In genomic region chr16:87465306-87465705, GRCh38 we compare ENCODE assay signal across 8 cellular contexts. TPM values are rescaled to one million over a fixed set of nuclear protein-coding genes. Genes with fewer than 3 reads are reported as not detected.
DNase-seq lines count a peak whose midpoint lies in the region; ATAC-seq and TF ChIP-seq lines count a peak whose summit lies in the region.

No MANE protein-coding gene starts in this region.

- POLR2A ChIA-PET in activated B cell treated with CpG ODN at 0.5 μM for 24 hours (lab: Charles Lee), result interaction anchor here (0.6 to 0.9 kb wide), 2 partner anchors 34 to 81 kb away, joined by 3 read pairs; partner anchors contain the start of gene FBXO31

- TF ChIP-seq CTCF in HL-60 (IDR thresholded peaks at IDR 0.05; ENCODE audit: insufficient read depth, low read length) (no peak), activated B cell treated with CpG ODN at 0.5 μM for 24 hours (IDR thresholded peaks at IDR 0.05) (no peak), progenitor cell of endocrine pancreas (IDR thresholded peaks at IDR 0.05; ENCODE audit: unreplicated experiment) (no peak)

- in situ Hi-C loops in ACHN (cut with HindIII; ENCODE audit: low pct_ligation_motif_present, low pct_unique_long_range_greater_than_20kb, low sequenced_read_pairs), result no loop called here

- no peak for ATAC-seq in activated B cell treated with CpG ODN at 0.5 μM for 24 hours (ENCODE audit: low read depth)
- ATAC-seq in GM21423 (IDR thresholded peaks at IDR 0.05; ENCODE audit: unreplicated experiment), result no peak
- ATAC-seq in GM21360 (IDR thresholded peaks at IDR 0.05; ENCODE audit: unreplicated experiment), result no peak

- DNase-seq in ACHN (peak; percentile 44), HL-60 (ENCODE audit: low read depth in 1 of 2, low spot score in 1 of 2) (peak; percentile 53 to 75), activated B cell treated with CpG ODN at 0.5 μM for 24 hours (no peak), glomerular visceral epithelial cell (ENCODE audit: extremely low spot score) (peak; percentile 77), progenitor cell of endocrine pancreas (ENCODE audit: low spot score, unreplicated experiment) (no peak), globus pallidus (ENCODE audit: low spot score) (no peak)

- H3K4me3 Mint-ChIP-seq in activated B cell treated with CpG ODN at 0.5 μM for 24 hours (peak overlapping the region; percentile 56), progenitor cell of endocrine pancreas (ENCODE audit: low read depth) (peak overlapping the region; percentile 10)

- peak overlapping the region; percentile 83 for H3K27ac Mint-ChIP-seq in activated B cell treated with CpG ODN at 0.5 μM for 24 hours
- H3K27ac Mint-ChIP-seq in progenitor cell of endocrine pancreas, result no peak overlapping the region

- H3K27me3 Mint-ChIP-seq in activated B cell treated with CpG ODN at 0.5 μM for 24 hours, result peaks cover 12% of the 10 kb centered on the region
- no peaks in the 10 kb centered on the region for H3K27me3 Mint-ChIP-seq in progenitor cell of endocrine pancreas

- intact Hi-C loops in activated B cell treated with CpG ODN at 0.5 μM for 24 hours (cut with micrococcal nuclease), result no loop called here

- no peaks in the 10 kb centered on the region for H3K36me3 Mint-ChIP-seq in activated B cell treated with CpG ODN at 0.5 μM for 24 hours (ENCODE audit: low read depth)
- H3K36me3 Mint-ChIP-seq in progenitor cell of endocrine pancreas (ENCODE audit: insufficient read depth), result no peaks in the 10 kb centered on the region

- H3K4me3 ChIP-seq in HL-60 (replicated peaks; ENCODE audit: insufficient read depth, low read length), result no peak overlapping the region

- no peaks in the 10 kb centered on the region for H3K9me3 Mint-ChIP-seq in activated B cell treated with CpG ODN at 0.5 μM for 24 hours
- no peaks in the 10 kb centered on the region for H3K9me3 Mint-ChIP-seq in progenitor cell of endocrine pancreas (ENCODE audit: low read depth)

- CTCF ChIA-PET in activated B cell treated with CpG ODN at 0.5 μM for 24 hours (lab: Charles Lee), result interaction anchor here (1.3 to 1.6 kb wide), 2 partner anchors 170 to 171 kb away, joined by 3 to 4 read pairs; no protein-coding TSS in a partner anchor

- H3K4me1 Mint-ChIP-seq in activated B cell treated with CpG ODN at 0.5 μM for 24 hours (peaks cover 23% of the 10 kb centered on the region), progenitor cell of endocrine pancreas (ENCODE audit: low read depth) (peaks cover 8% of the 10 kb centered on the region)

- H3K27me3 ChIP-seq in HL-60 (ENCODE audit: insufficient read depth, poor library complexity, severe bottlenecking), result no peaks in the 10 kb centered on the region

- peak overlapping the region; percentile 63 for H3K27ac ChIP-seq in HL-60 (replicated peaks)

RNA-seq across cellular contexts. Expression of gene ZCCHC14, which starts 27.5 kb away (rescaled TPM):
- total RNA-seq in activated B cell treated with CpG ODN at 0.5 μM for 24 hours, result 3.4 and 3.8 TPM in 2 replicates
- 40.5 and 42.4 TPM in 2 replicates for total RNA-seq in progenitor cell of endocrine pancreas

Comparison
In these comparisons a context has a peak if more than half of its experiments do, and no peak if none do; other contexts are left out.
1. DNase-seq: peak in ACHN (single experiment), HL-60 (2 of 2) and glomerular visceral epithelial cell (single experiment); none in activated B cell treated with CpG ODN at 0.5 μM for 24 hours (single experiment), progenitor cell of endocrine pancreas (single experiment) and globus pallidus (single experiment).